In the genomic region with DNA sequence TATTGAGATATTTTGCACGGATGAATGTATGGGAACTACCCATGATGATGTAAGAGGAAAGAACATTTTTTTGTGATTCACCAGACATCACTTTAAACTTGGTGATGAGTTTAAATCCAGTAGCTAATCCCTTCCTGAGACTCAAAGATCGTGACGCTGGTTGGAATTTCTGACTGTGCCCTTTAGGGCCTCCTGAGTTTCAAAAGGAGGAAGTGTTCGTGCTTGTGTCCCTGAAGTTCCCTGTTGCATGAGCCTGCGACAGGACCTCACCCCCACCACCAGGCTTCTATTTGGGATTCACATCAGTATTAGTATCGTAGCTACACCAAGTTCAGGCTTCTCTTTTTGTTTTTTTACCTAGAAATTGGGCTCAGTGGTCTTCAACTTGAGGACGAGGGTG, we compare ENCODE assay signal across 1 cellular context.
TF ChIP-seq lines count a peak whose summit lies in the region.

No MANE protein-coding gene starts in this region.

TF ChIP-seq in A549, 52 proteins besides CTCF, POLR2A, EP300 and RAD21 (continued from another document):
- TF ChIP-seq, protein P1, sequence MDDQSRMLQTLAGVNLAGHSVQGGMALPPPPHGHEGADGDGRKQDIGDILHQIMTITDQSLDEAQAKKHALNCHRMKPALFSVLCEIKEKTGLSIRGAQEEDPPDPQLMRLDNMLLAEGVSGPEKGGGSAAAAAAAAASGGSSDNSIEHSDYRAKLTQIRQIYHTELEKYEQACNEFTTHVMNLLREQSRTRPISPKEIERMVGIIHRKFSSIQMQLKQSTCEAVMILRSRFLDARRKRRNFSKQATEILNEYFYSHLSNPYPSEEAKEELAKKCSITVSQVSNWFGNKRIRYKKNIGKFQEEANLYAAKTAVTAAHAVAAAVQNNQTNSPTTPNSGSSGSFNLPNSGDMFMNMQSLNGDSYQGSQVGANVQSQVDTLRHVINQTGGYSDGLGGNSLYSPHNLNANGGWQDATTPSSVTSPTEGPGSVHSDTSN (IDR thresholded peaks at IDR 0.05), result no peak
- TF ChIP-seq ZFP36 (IDR thresholded peaks at IDR 0.05; ENCODE audit: borderline replicate concordance, partially characterized antibody) (no peak), ZNF302 (CRISPR knock-in tag; IDR thresholded peaks at IDR 0.05) (no peak), EHF (CRISPR knock-in tag; IDR thresholded peaks at IDR 0.05) (no peak), HOXB13 (CRISPR knock-in tag; IDR thresholded peaks at IDR 0.05; ENCODE audit: low read depth) (no peak), MYC (IDR thresholded peaks at IDR 0.05; ENCODE audit: borderline replicate concordance, low read length) (no peak), GATA3 (IDR thresholded peaks at IDR 0.05; ENCODE audit: borderline replicate concordance) (no peak), HOXB5 (CRISPR knock-in tag; IDR thresholded peaks at IDR 0.05) (no peak)
- TF ChIP-seq, protein P2, sequence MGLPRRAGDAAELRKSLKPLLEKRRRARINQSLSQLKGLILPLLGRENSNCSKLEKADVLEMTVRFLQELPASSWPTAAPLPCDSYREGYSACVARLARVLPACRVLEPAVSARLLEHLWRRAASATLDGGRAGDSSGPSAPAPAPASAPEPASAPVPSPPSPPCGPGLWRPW (IDR thresholded peaks at IDR 0.05), result no peak
TF ChIP-seq in A549: peak in this region for 0.
